8 cellular contexts compared by ENCODE assay signal in the genomic region with DNA sequence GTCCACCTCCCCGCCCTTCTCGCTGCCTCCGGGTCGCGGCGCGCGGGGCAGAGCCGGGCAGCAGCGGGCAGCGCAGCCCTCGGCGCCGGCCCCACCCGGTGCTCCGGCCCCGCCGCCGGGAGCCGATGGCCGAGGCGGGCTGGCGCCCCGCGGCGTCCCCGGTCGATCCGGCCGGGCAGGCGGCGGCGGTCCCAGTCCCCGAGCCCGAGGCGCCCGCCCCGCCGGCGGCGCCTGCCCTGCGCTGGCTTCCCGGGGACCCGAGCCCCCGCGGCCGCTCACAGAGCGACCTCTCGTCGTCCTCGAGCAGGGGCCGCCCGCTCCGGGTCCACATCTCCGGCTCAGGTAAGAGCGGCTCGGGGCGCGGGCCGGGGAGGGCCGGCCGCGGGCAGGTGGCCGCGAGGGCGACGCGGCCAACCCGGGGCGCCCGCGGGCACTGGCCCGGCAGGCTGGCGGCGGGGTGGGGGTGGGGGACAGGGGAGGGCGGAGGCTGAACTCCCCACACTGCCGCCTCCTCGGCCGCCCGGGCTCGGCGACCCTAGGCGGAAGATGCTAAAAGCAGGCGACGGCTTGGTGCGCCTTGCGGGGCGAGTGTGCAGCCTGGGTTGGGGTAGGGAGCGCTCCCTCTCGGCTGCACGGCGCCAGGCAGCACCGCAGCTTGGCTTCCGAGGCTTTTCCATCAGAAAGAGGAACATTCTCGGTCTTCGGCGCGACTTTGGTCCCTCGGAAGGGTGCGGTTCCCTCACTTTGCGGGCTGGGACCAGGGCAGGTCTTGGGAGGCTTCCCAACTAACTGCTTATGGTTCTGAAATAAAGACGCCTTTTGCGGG. TPM values are rescaled to one million over a fixed set of nuclear protein-coding genes. Genes with fewer than 3 reads are reported as not detected.
A peak's percentile ranks its signal among the peaks of the same experiment; 100 is the strongest.
DNase-seq lines count a peak whose midpoint lies in the region; ATAC-seq, FAIRE-seq and TF ChIP-seq lines count a peak whose summit lies in the region.

No MANE protein-coding gene starts in this region.

- H3K9me3 ChIP-seq in A549: no peaks in the 10 kb centered on the region
- no peaks in the 10 kb centered on the region for H3K9me3 ChIP-seq in mononuclear cell (ENCODE audit: low read depth, low read length)

- DNase-seq in A549 (ENCODE audit: low read depth in 1 of 2, low spot score in 1 of 2) (peak; percentile 14 to 54), NOMO-1 treated with DMSO at 0.1 percent for 48 hours (lab: John Stamatoyannopoulos, UW; ENCODE audit: unreplicated experiment) (peak; percentile 75), activated T-cell treated with anti-CD3 and anti-CD28 coated beads for 1 hour (ENCODE audit: low read depth) (peak; percentile 43), epithelial cell of prostate (ENCODE audit: low read depth, low spot score) (no peak)

- POLR2A ChIA-PET in A549 (lab: Yijun Ruan, JAX): interaction anchor here (0.9 to 1.0 kb wide), 2 partner anchors 25 to 306 kb away, joined by 4 to 6 read pairs; a partner anchor contains a TSS

- CTCF ChIA-PET in A549 (lab: Yijun Ruan, JAX): interaction anchor here (1.3 to 1.5 kb wide), 3 partner anchors 12 to 28 kb away, joined by 3 read pairs; no protein-coding TSS in a partner anchor

- peak overlapping the region; percentile 85 for H3K4me3 ChIP-seq in A549
- H3K4me3 ChIP-seq in mononuclear cell (ENCODE audit: low read length): peak overlapping the region; percentile 44

- H3K27me3 ChIP-seq in mononuclear cell (ENCODE audit: insufficient read depth, low read length): no peaks in the 10 kb centered on the region

- no peaks in the 10 kb centered on the region for H3K9me3 Mint-ChIP-seq in stimulated activated memory B cell treated with anti-CD40 and anti-IgM and Interleukin-4, amounts not matched to agents 10 μg/mL and 1 μg/mL and 100 μg/mL, for 72 hours

- H3K27ac Mint-ChIP-seq in stimulated activated memory B cell treated with anti-CD40 and anti-IgM and Interleukin-4, amounts not matched to agents 10 μg/mL and 1 μg/mL and 100 μg/mL, for 72 hours: peak overlapping the region; percentile 58

- TF ChIP-seq CTCF in A549 (IDR thresholded peaks at IDR 0.05): peak; percentile 23

- H3K27ac ChIP-seq in A549: peak overlapping the region; percentile 91 to 97
- peak overlapping the region; percentile 40 for H3K27ac ChIP-seq in epithelial cell of prostate

- H3K36me3 Mint-ChIP-seq in stimulated activated memory B cell treated with anti-CD40 and anti-IgM and Interleukin-4, amounts not matched to agents 10 μg/mL and 1 μg/mL and 100 μg/mL, for 72 hours: no peaks in the 10 kb centered on the region

- ATAC-seq in A549 (peak; percentile 85 to 88), GM18858 (IDR thresholded peaks at IDR 0.05; ENCODE audit: unreplicated experiment) (peak; percentile 51), HG03095 (IDR thresholded peaks at IDR 0.05; ENCODE audit: unreplicated experiment) (peak; percentile 60)
- ATAC-seq in stimulated activated memory B cell treated with anti-CD40 and anti-IgM and Interleukin-4, amounts not matched to agents 10 μg/mL and 1 μg/mL and 100 μg/mL, for 72 hours: peak; percentile 81

- H3K27me3 Mint-ChIP-seq in stimulated activated memory B cell treated with anti-CD40 and anti-IgM and Interleukin-4, amounts not matched to agents 10 μg/mL and 1 μg/mL and 100 μg/mL, for 72 hours: no peaks in the 10 kb centered on the region

- no peak for FAIRE-seq in A549 (lab: Jason Lieb, UNC)

- H3K4me2 ChIP-seq in A549: peak overlapping the region; percentile 96

- WGBS in A549 (ENCODE audit: missing lambda C conversion rate): 0% methylated on average over 3 of the region's 103 CpGs

- peak overlapping the region; percentile 77 for H3K4me3 Mint-ChIP-seq in stimulated activated memory B cell treated with anti-CD40 and anti-IgM and Interleukin-4, amounts not matched to agents 10 μg/mL and 1 μg/mL and 100 μg/mL, for 72 hours

- peaks cover 34% of the 10 kb centered on the region for H3K4me1 Mint-ChIP-seq in stimulated activated memory B cell treated with anti-CD40 and anti-IgM and Interleukin-4, amounts not matched to agents 10 μg/mL and 1 μg/mL and 100 μg/mL, for 72 hours

- 0 out of 5 replicates have a peak, but pooled peaks of 1 of the 2 experiments have one; percentile 15 for TF ChIP-seq RAD21 in A549 (conservative IDR thresholded peaks at IDR 0.05 in 1 of 2, IDR thresholded peaks at IDR 0.05 in 1 of 2)

- H3K4me1 ChIP-seq in A549 (peaks cover 18% of the 10 kb centered on the region; the same call in 2 of the 3 replicates), mononuclear cell (ENCODE audit: insufficient read depth, low read length) (peaks cover 53% of the 10 kb centered on the region)

- no peak; the same call in none of the 2 replicates for TF ChIP-seq POLR2A in A549 (IDR thresholded peaks at IDR 0.05; ENCODE audit: low read length)

- no peak for TF ChIP-seq EP300 in A549 (IDR thresholded peaks at IDR 0.05)

TF ChIP-seq in A549, 52 proteins besides CTCF, POLR2A, EP300 and RAD21:
- TF ChIP-seq JUN (IDR thresholded peaks at IDR 0.05) (peak in 1 of 2 experiments; percentile 42; a peak in 1 of 5 replicates), CBX8 (IDR thresholded peaks at IDR 0.05) (no peak)

RNA-seq across cellular contexts. Expression of a gene that starts 25.6 kb away (rescaled TPM):
- polyA plus RNA-seq in A549 (2011; rRNA removed) (54.3 and 55.5 TPM in 2 replicates), A549 (2017; fragmentation: RNase III; extraction: RNeasy Plus Mini Kit Qiagen cat#74134 plus additional on column Dnase treatment) (46.3 to 46.9 TPM (median 46.8 TPM) in 3 replicates)
- 17.3 and 19.7 TPM in 2 replicates for polyA plus RNA-seq in A549 (2012; cell fraction: cytosol; rRNA removed)
- 14.2 and 30.1 TPM in 2 replicates for polyA plus RNA-seq in A549 (2012; cell fraction: nucleus; rRNA removed)
- polyA minus RNA-seq in A549 (2011; rRNA and poly(A)+ RNA removed): 15.8 and 17.8 TPM in 2 replicates
- 20.3 TPM for total RNA-seq in mononuclear cell
